8 cellular contexts compared by ENCODE assay signal in genomic region chr1:153749408-153750005, GRCh38. TPM values are rescaled to one million over a fixed set of nuclear protein-coding genes. Genes with fewer than 3 reads are reported as not detected.
A peak's percentile ranks its signal among the peaks of the same experiment; 100 is the strongest.
DNase-seq lines count a peak whose midpoint lies in the region; ATAC-seq and TF ChIP-seq lines count a peak whose summit lies in the region.

No MANE protein-coding gene starts in this region.

- H3K79me2 ChIP-seq in Loucy (ENCODE audit: insufficient read depth, low read length): no peaks in the 10 kb centered on the region

- H3K4me2 ChIP-seq in Loucy (ENCODE audit: low read depth, low read length, poor library complexity, severe bottlenecking): no peak overlapping the region

- no peak overlapping the region for H2AFZ ChIP-seq in Loucy (ENCODE audit: low read length)

- no peak overlapping the region for H3K9ac ChIP-seq in Loucy (ENCODE audit: low read depth, low read length, poor library complexity, severe bottlenecking)

- H3F3A ChIP-seq in Loucy (ENCODE audit: low read depth): no peaks in the 10 kb centered on the region

- H4K20me1 ChIP-seq in Loucy (ENCODE audit: insufficient read depth, low read length, poor library complexity, severe bottlenecking): no peaks in the 10 kb centered on the region

- no peaks in the 10 kb centered on the region for H3K27me3 ChIP-seq in Loucy (ENCODE audit: insufficient read depth, low read length, poor library complexity, severe bottlenecking)

- peaks cover 74% of the 10 kb centered on the region; the same call in 1 of the 2 replicates for H3K36me3 ChIP-seq in Loucy (ENCODE audit: insufficient read depth, low read length)

- H3K4me1 ChIP-seq in Loucy (ENCODE audit: insufficient read depth, low read length, poor library complexity, severe bottlenecking): no peaks in the 10 kb centered on the region

- peak; percentile 95 for DNase-seq in D341Med (ENCODE audit: low spot score)
- DNase-seq in RPMI8226: peak; percentile 85
- peak; percentile 49 to 60 for DNase-seq in activated T-helper 1 cell treated with anti-CD3 and anti-CD28 coated beads, Interleukin-2, amount 50 U/mL, for 16 hours (ENCODE audit: low read depth in 1 of 2, low spot score in 1 of 2)
- DNase-seq in foreskin fibroblast: peak; percentile 76 to 92
- peak; percentile 65 for DNase-seq in omental fat pad (ENCODE audit: low spot score)
- DNase-seq in superior temporal gyrus (ENCODE audit: extremely low spot score): peak; percentile 91

- H3K9me2 ChIP-seq in Loucy (replicated peaks; ENCODE audit: low read depth, low read length): no peaks in the 10 kb centered on the region

- ATAC-seq in GM21786 (IDR thresholded peaks at IDR 0.05; ENCODE audit: unreplicated experiment) (peak; percentile 80), omental fat pad (ENCODE audit: low FRiP score) (peak; percentile 86)

- no peaks in the 10 kb centered on the region for H3K9me3 ChIP-seq in Loucy (ENCODE audit: insufficient read depth, low read depth, low read length)

- H3K4me3 ChIP-seq in Loucy (ENCODE audit: low read length, poor library complexity, severe bottlenecking) (no peak overlapping the region), foreskin fibroblast (ENCODE audit: low read depth in 1 of 2, low read length in 2 of 2) (no peak overlapping the region)

- TF ChIP-seq CTCF in Loucy (conservative IDR thresholded peaks at IDR 0.05; ENCODE audit: low read length): peak; percentile 96
- TF ChIP-seq CTCF in foreskin fibroblast (IDR thresholded peaks at IDR 0.05; ENCODE audit: low read depth, low read length): peak; percentile 96
- peak in 2 of 3 donors; percentile 52 to 54 for TF ChIP-seq CTCF in omental fat pad (IDR thresholded peaks at IDR 0.05)

RNA-seq across cellular contexts. Expression of gene INTS3, which starts 21.7 kb away (rescaled TPM):
- 10 to 100 TPM; 28.6 to 65.3 (median 34.8) TPM for total RNA-seq in omental fat pad

RNA-seq across cellular contexts. Expression of gene SLC27A3, which starts 25.7 kb away (rescaled TPM):
- 10 to 100 TPM; 29.4 to 65.4 (median 40.5) TPM for total RNA-seq in omental fat pad
